ENCODE assay signal across 8 cellular contexts in the genomic region with DNA sequence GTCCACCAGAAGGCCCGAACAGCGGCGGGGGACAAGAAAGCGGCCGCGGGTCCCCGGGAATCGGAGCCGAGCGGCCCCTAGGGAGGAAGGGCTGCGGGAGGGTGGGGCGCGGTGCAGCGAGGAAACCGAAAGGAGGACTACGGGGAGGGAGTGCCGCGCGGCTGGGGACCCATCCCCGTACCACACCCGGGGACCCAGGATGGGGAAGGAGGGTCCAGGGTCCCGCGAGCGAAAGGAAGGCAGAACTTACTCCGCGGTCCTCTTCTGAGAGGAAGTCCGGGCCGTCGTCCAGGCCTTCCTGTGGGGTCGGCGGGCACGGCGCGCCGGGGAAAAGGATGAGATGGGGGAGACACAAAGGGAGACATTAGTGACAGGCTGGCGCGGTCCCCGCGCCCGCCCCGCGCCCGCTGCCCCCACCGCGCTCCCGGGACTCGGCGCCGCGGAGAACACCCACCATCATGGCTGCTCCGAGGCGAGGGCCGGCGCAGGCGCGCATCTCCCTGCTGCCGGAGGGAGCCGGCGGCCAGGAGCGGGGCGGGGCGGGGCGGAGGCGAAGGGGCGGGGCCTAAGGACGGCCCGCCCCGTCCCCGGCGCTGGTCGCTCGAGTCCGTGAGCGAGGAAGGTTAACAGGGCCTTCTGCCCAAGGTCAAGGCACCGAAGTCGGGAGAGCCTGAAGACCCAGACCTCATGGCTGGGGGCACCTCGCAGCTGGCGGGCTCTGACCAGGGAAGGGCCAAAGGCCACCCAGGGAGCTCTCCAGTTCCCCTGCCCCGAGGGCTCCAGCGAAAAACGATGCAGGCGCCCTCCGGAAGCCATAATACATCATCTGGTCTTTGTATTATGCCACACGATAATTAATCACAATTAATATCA. TPM values are rescaled to one million over a fixed set of nuclear protein-coding genes. Genes with fewer than 3 reads are reported as not detected.
A peak's percentile ranks its signal among the peaks of the same experiment; 100 is the strongest.
DNase-seq lines count a peak whose midpoint lies in the region; ATAC-seq and TF ChIP-seq lines count a peak whose summit lies in the region.

TSS of gene SNX6 (minus strand) at position 492 of the 873 bp plus-strand sequence. CDS start at position 460, 32 bp downstream.

- WGBS in testis, 2 donors, result 1% methylated on average over 23 to 74 of the region's 84 CpGs

- intact Hi-C loops in testis (cut with DNase I; ENCODE audit: low total_unique reads), result no loop called here

- peak; percentile 31 for TF ChIP-seq POLR2A in testis (IDR thresholded peaks at IDR 0.05)

- H3K36me3 ChIP-seq in GM23338 (ENCODE audit: insufficient read depth) (no peaks in the 10 kb centered on the region), osteoblast (ENCODE audit: insufficient read depth, low read length) (peaks cover 8% of the 10 kb centered on the region), testis (ENCODE audit: low read depth, missing control alignments) (no peaks in the 10 kb centered on the region)

- TF ChIP-seq CTCF in GM23338 (conservative IDR thresholded peaks at IDR 0.05; ENCODE audit: low read depth in 2 of 2) (no peak), osteoblast (IDR thresholded peaks at IDR 0.05; ENCODE audit: extremely low read depth, low read depth, low read length) (no peak), testis (IDR thresholded peaks at IDR 0.05) (no peak)

- H3K27me3 ChIP-seq in GM23338 (ENCODE audit: insufficient read depth) (no peaks in the 10 kb centered on the region), osteoblast (ENCODE audit: insufficient read depth, low read length) (no peaks in the 10 kb centered on the region), testis (no peaks in the 10 kb centered on the region)

- H3K9me2 ChIP-seq in GM23338 (ENCODE audit: insufficient read depth), result no peaks in the 10 kb centered on the region

- H3K9me3 ChIP-seq in osteoblast (ENCODE audit: low read depth, low read length), result no peaks in the 10 kb centered on the region
- H3K9me3 ChIP-seq in testis, result no peaks in the 10 kb centered on the region

- H4K20me1 ChIP-seq in GM23338 (replicated peaks; ENCODE audit: insufficient read depth), result no peaks in the 10 kb centered on the region; the same call in 1 of the 2 replicates
- H4K20me1 ChIP-seq in osteoblast (ENCODE audit: insufficient read depth, low read length), result peaks cover 3% of the 10 kb centered on the region

- H3K4me1 ChIP-seq in GM23338 (ENCODE audit: insufficient read depth) (peaks cover 6% of the 10 kb centered on the region), osteoblast (ENCODE audit: insufficient read depth, low read length) (peaks cover 10% of the 10 kb centered on the region), testis (peaks cover 8% of the 10 kb centered on the region)

- H3K4me3 ChIP-seq in GM23338 (peak within 1 kb of the TSS; percentile 97), osteoblast (ENCODE audit: insufficient read depth, low read length) (peak within 1 kb of the TSS; percentile 98), testis (peak within 1 kb of the TSS; percentile 98 to 100)

- H2AFZ ChIP-seq in GM23338, result peak within 1 kb of the TSS; percentile 96
- H2AFZ ChIP-seq in osteoblast (ENCODE audit: low read length), result peak within 1 kb of the TSS; percentile 98

- H3K9me3 Mint-ChIP-seq in GM23338, result peaks cover 8% of the 10 kb centered on the region
- peaks cover 0 to 5% of the 10 kb centered on the region in 2 donors for H3K9me3 Mint-ChIP-seq in activated naive CD4-positive, alpha-beta T cell treated with anti-CD3 and anti-CD28 coated beads, Interleukin-2, amount 50 U/mL, for 72 hours

- ATAC-seq in GM23338, result peak; percentile 96
- ATAC-seq in SK-N-SH treated with all-trans-retinoic acid at 6 μM for 48 hours, result peak; percentile 97
- ATAC-seq in activated naive CD4-positive, alpha-beta T cell treated with anti-CD3 and anti-CD28 coated beads, Interleukin-2, amount 50 U/mL, for 72 hours, result peak; percentile 98 to 99

- H3K27ac Mint-ChIP-seq in GM23338, result peak within 1 kb of the TSS; percentile 81
- H3K27ac Mint-ChIP-seq in activated naive CD4-positive, alpha-beta T cell treated with anti-CD3 and anti-CD28 coated beads, Interleukin-2, amount 50 U/mL, for 72 hours, result peak within 1 kb of the TSS; percentile 93 to 94

- H3K27me3 Mint-ChIP-seq in GM23338 (ENCODE audit: insufficient read depth, low read depth, poor library complexity), result peaks cover 4% of the 10 kb centered on the region

- DNase-seq in GDM1 (lab: John Stamatoyannopoulos, UW) (peak; percentile 74), GM23338 (ENCODE audit: low spot score) (peak; percentile 78), LHCN-M2 (ENCODE audit: low read depth) (peak; percentile 67), glomerular visceral epithelial cell (ENCODE audit: extremely low spot score) (peak; percentile 85), osteoblast (ENCODE audit: insufficient read length, low spot score, missing footprints) (peak; percentile 99), testis (peak; percentile 88)
- peak; percentile 80 to 87 for DNase-seq in activated naive CD4-positive, alpha-beta T cell treated with anti-CD3 and anti-CD28 coated beads, Interleukin-2, amount 50 U/mL, for 72 hours (ENCODE audit: low spot score in 2 of 2)

- H3K79me2 ChIP-seq in GM23338 (replicated peaks; ENCODE audit: insufficient read depth) (peaks cover 36% of the 10 kb centered on the region), osteoblast (ENCODE audit: insufficient read depth, low read length) (peaks cover 53% of the 10 kb centered on the region)

- H3K27ac ChIP-seq in GM23338 (ENCODE audit: low read depth), result peak within 1 kb of the TSS; percentile 86
- H3K27ac ChIP-seq in osteoblast (ENCODE audit: low read depth, low read length), result peak within 1 kb of the TSS; percentile 89
- H3K27ac ChIP-seq in testis, result peak within 1 kb of the TSS; percentile 95 to 98

- H3K4me3 Mint-ChIP-seq in GM23338, result peak within 1 kb of the TSS; percentile 93

- H3F3A ChIP-seq in GM23338 (replicated peaks; ENCODE audit: low read depth), result no peaks in the 10 kb centered on the region

- peaks cover 6% of the 10 kb centered on the region for H3K4me1 Mint-ChIP-seq in GM23338

- H3K4me2 ChIP-seq in GM23338 (peak within 1 kb of the TSS; percentile 81), osteoblast (ENCODE audit: insufficient read depth, low read length) (peak within 1 kb of the TSS; percentile 91)

- peaks cover 15% of the 10 kb centered on the region for H3K36me3 Mint-ChIP-seq in GM23338 (ENCODE audit: low read depth)
- H3K36me3 Mint-ChIP-seq in activated naive CD4-positive, alpha-beta T cell treated with anti-CD3 and anti-CD28 coated beads, Interleukin-2, amount 50 U/mL, for 72 hours, result peaks cover 6 to 14% of the 10 kb centered on the region in 2 donors

TF ChIP-seq in SK-N-SH treated with all-trans-retinoic acid at 6 μM for 48 hours, 23 proteins besides CTCF, POLR2A, EP300 and RAD21:
- TF ChIP-seq PPARA (CRISPR knock-in tag; IDR thresholded peaks at IDR 0.05; ENCODE audit: borderline replicate concordance) (no peak), GLIS3 (CRISPR knock-in tag; IDR thresholded peaks at IDR 0.05) (no peak), TCF4 (CRISPR knock-in tag; IDR thresholded peaks at IDR 0.05; ENCODE audit: borderline replicate concordance) (no peak)
- TF ChIP-seq, protein P1, sequence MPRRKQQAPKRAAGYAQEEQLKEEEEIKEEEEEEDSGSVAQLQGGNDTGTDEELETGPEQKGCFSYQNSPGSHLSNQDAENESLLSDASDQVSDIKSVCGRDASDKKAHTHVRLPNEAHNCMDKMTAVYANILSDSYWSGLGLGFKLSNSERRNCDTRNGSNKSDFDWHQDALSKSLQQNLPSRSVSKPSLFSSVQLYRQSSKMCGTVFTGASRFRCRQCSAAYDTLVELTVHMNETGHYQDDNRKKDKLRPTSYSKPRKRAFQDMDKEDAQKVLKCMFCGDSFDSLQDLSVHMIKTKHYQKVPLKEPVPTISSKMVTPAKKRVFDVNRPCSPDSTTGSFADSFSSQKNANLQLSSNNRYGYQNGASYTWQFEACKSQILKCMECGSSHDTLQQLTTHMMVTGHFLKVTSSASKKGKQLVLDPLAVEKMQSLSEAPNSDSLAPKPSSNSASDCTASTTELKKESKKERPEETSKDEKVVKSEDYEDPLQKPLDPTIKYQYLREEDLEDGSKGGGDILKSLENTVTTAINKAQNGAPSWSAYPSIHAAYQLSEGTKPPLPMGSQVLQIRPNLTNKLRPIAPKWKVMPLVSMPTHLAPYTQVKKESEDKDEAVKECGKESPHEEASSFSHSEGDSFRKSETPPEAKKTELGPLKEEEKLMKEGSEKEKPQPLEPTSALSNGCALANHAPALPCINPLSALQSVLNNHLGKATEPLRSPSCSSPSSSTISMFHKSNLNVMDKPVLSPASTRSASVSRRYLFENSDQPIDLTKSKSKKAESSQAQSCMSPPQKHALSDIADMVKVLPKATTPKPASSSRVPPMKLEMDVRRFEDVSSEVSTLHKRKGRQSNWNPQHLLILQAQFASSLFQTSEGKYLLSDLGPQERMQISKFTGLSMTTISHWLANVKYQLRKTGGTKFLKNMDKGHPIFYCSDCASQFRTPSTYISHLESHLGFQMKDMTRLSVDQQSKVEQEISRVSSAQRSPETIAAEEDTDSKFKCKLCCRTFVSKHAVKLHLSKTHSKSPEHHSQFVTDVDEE (CRISPR knock-in tag; IDR thresholded peaks at IDR 0.05), result peak; percentile 42; the same call in 1 of the 2 replicates

RNA-seq across cellular contexts. Expression of gene SNX6, which starts in this region (rescaled TPM):
- total RNA-seq in GM23338 (2014; rRNA removed; shearing (Covaris generic)), result 110 and 116 TPM in 2 replicates
- polyA plus RNA-seq in GM23338 (2016; fragmentation: Nextera tagmentation; extraction: Ambion mirVana), result 128 and 157 TPM in 2 replicates
- 164 and 271 TPM in 2 replicates for total RNA-seq in LHCN-M2 (2014; rRNA removed)
- 54.0 TPM for polyA plus RNA-seq in LHCN-M2 (2012)
- total RNA-seq in activated naive CD4-positive, alpha-beta T cell treated with anti-CD3 and anti-CD28 coated beads, Interleukin-2, amount 50 U/mL, for 72 hours, result 100 to 1,000 TPM in 1 of 2 donors, 10 to 100 TPM in 1; 78.0 to 109 TPM
- 177 and 204 TPM in 2 replicates for total RNA-seq in osteoblast
- 100 to 1,000 TPM; 105 to 123 TPM for total RNA-seq in testis
- polyA plus RNA-seq in testis (ENCODE audit: insufficient read depth, low read depth, low replicate concordance), result 74.8 TPM

Comparison
In these comparisons a context has a peak if more than half of its experiments do, and no peak if none do; other contexts are left out.
1. Peak in every context shown above with its lines: DNase-seq, ATAC-seq, H3K4me3 ChIP-seq and H3K27ac ChIP-seq.